In the genomic region with DNA sequence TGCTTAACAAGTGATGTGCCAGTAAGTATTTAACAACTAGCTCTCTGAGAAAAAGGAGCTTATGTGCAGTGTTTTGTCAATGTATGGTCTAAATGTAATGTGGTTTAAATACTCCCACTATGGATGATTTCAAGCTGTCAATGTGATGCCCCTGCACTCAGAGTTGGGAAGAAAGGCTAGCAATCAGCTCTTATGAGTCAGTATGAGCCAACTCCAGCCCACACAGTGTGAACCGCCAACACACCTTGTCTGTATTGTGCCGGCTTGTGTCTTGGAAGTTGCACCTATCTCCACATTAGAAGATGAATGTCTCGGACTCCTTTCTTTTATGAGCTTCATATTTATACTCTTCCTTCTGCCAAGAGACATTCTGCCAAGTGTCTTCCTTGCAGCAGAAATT, we compare ENCODE assay signal across 29 cellular contexts.
"Had no signal": no experiment of that assay in that cellular context is flagged by ENCODE, and none has a peak within 500 bp of the region (broad histone marks: within the 10 kb centered on the region; RNA-seq: fewer than 3 reads in every experiment).

No MANE protein-coding gene starts in this region.

- H2AFZ ChIP-seq: neural progenitor cell, parathyroid adenoma had no signal

- ATAC-seq: left cardiac atrium; left lobe of liver; lower lobe of right lung; natural killer cell; psoas muscle; right lobe of liver; stimulated activated naive B cell treated with anti-CD40 and anti-IgM and Interleukin-4, amounts not matched to agents 10 μg/mL and 1 μg/mL and 100 μg/mL, for 72 hours; stimulated activated naive CD8-positive, alpha-beta T cell treated with anti-CD3 and anti-CD28 coated beads, Interleukin-15, Interleukin-2, amounts not matched to agents 100 U/mL and 50 U/mL, for 24 hours; upper lobe of right lung had no signal

- H3K9ac ChIP-seq: neural progenitor cell, parathyroid adenoma had no signal

- H3K79me2 ChIP-seq: parathyroid adenoma had no signal

- H3K36me3 ChIP-seq: lower lobe of right lung, neural progenitor cell, neutrophil, right atrium auricular region, right lobe of liver, suprapubic skin, thoracic aorta, tibial artery, upper lobe of right lung had no signal

- H3K9me3 ChIP-seq: lower lobe of right lung, neutrophil, right lobe of liver, suprapubic skin, thoracic aorta, upper lobe of right lung had no signal

- FAIRE-seq: keratinocyte, urothelium cell line had no signal

- H3K27me3 ChIP-seq: neural progenitor cell, neutrophil, right atrium auricular region, right lobe of liver, suprapubic skin, tibial artery, upper lobe of right lung had no signal

- H3K27ac ChIP-seq: lower lobe of right lung, neural progenitor cell, neutrophil, parathyroid adenoma, psoas muscle, right atrium auricular region, right lobe of liver, suprapubic skin, thoracic aorta, tibial artery, upper lobe of right lung had no signal

- H3K4me3 ChIP-seq: lower lobe of right lung, neural progenitor cell, psoas muscle, right atrium auricular region, right lobe of liver, suprapubic skin, thoracic aorta, tibial artery, upper lobe of right lung had no signal

- H3K4me1 ChIP-seq: lower lobe of right lung, neural progenitor cell, parathyroid adenoma, right atrium auricular region, right lobe of liver, suprapubic skin, tibial artery, upper lobe of right lung had no signal

- DNase-seq: hippocampal formation; kidney glomerular epithelial cell; left cardiac atrium; lower lobe of right lung; mesendoderm; naive B cell; natural killer cell; nephron progenitor cell; occipital lobe; psoas muscle; right lobe of liver; stimulated activated CD4-positive, alpha-beta T cell treated with anti-CD3 and anti-CD28 coated beads, Interleukin-12 subunit alpha, Interleukin-12 subunit beta, amount 100 ng/mL, for 4 hours; stimulated activated CD4-positive, alpha-beta T cell treated with anti-CD3 and anti-CD28 coated beads, Interleukin-15, amount 100 ng/mL, for 24 hours; stimulated activated CD4-positive, alpha-beta T cell treated with anti-CD3 and anti-CD28 coated beads, Interleukin-2, amount 100 ng/mL, for 24 hours; stimulated activated CD4-positive, alpha-beta T cell treated with anti-CD3 and anti-CD28 coated beads, Interleukin-4, amount 100 ng/mL, for 1 hour; stimulated activated naive B cell treated with anti-CD40 and anti-IgM and Interleukin-4, amounts not matched to agents 10 μg/mL and 1 μg/mL and 100 μg/mL, for 72 hours; stimulated activated naive CD8-positive, alpha-beta T cell treated with anti-CD3 and anti-CD28 coated beads, Interleukin-15, Interleukin-2, amounts not matched to agents 100 U/mL and 50 U/mL, for 24 hours; tibial artery; trophoblast cell; upper lobe of right lung had no signal

- H3K4me2 ChIP-seq: neural progenitor cell had no signal
